8 cellular contexts compared by ENCODE assay signal in genomic region chrX:130082244-130083106, GRCh38. TPM values are rescaled to one million over a fixed set of nuclear protein-coding genes. Genes with fewer than 3 reads are reported as not detected.
A peak's percentile ranks its signal among the peaks of the same experiment; 100 is the strongest.
DNase-seq lines count a peak whose midpoint lies in the region; ATAC-seq, FAIRE-seq and TF ChIP-seq lines count a peak whose summit lies in the region.

No MANE protein-coding gene starts in this region.

- POLR2A ChIA-PET in OCI-LY7 (lab: Charles Lee), result interaction anchor here (0.6 to 1.9 kb wide), 3 partner anchors 27 to 38 kb away, joined by 4 to 12 read pairs (median 4); partner anchors contain the start of gene ELF4

- CTCF ChIA-PET in OCI-LY7 (lab: Charles Lee; ENCODE audit: unreplicated experiment) (no interaction called here), Calu3 (lab: Charles Lee) (no interaction called here)

- TF ChIP-seq POLR2A in GM12891 (IDR thresholded peaks at IDR 0.05; ENCODE audit: low read depth, low read length), result no peak

- peaks cover 63% of the 10 kb centered on the region for H3K4me1 ChIP-seq in OCI-LY7 (ENCODE audit: insufficient read depth, low read length, poor library complexity, severe bottlenecking)

- H3K9me2 ChIP-seq in OCI-LY7 (ENCODE audit: insufficient read depth, low read length), result no peaks in the 10 kb centered on the region

- H3K9me3 ChIP-seq in OCI-LY7 (ENCODE audit: low read length), result no peaks in the 10 kb centered on the region

- peaks cover 30% of the 10 kb centered on the region; the same call in 1 of the 2 replicates for H3K79me2 ChIP-seq in OCI-LY7 (ENCODE audit: insufficient read depth, low read depth, low read length)

- peak overlapping the region; percentile 58 for H3K4me3 ChIP-seq in OCI-LY7 (ENCODE audit: low read depth, low read length, poor library complexity, severe bottlenecking)

- H3K4me3 Mint-ChIP-seq in stimulated activated naive B cell treated with anti-CD40 and anti-IgM and Interleukin-4, amounts not matched to agents 10 μg/mL and 1 μg/mL and 100 μg/mL, for 72 hours, result peak overlapping the region; percentile 69 to 73
- H3K4me3 Mint-ChIP-seq in Calu3 (ENCODE audit: low read depth, unreplicated experiment), result no peak overlapping the region

- peak; percentile 97 for FAIRE-seq in GM12891 (lab: Jason Lieb, UNC)

- peaks cover 8 to 12% of the 10 kb centered on the region in 2 donors for H3K36me3 Mint-ChIP-seq in stimulated activated naive B cell treated with anti-CD40 and anti-IgM and Interleukin-4, amounts not matched to agents 10 μg/mL and 1 μg/mL and 100 μg/mL, for 72 hours
- H3K36me3 Mint-ChIP-seq in Calu3 (ENCODE audit: insufficient read depth, unreplicated experiment), result peaks cover 9% of the 10 kb centered on the region

- intact Hi-C loops in OCI-LY7 (cut with micrococcal nuclease; ENCODE audit: unreplicated experiment), result loop anchor here (2.0 to 10.0 kb wide), 2 partner anchors 84 to 308 kb away; partner anchors contain the start of gene SASH3
- intact Hi-C loops in Calu3 (cut with micrococcal nuclease; ENCODE audit: unreplicated experiment), result no loop called here

- H3K27me3 Mint-ChIP-seq in stimulated activated naive B cell treated with anti-CD40 and anti-IgM and Interleukin-4, amounts not matched to agents 10 μg/mL and 1 μg/mL and 100 μg/mL, for 72 hours, result no peaks in the 10 kb centered on the region
- no peaks in the 10 kb centered on the region for H3K27me3 Mint-ChIP-seq in Calu3 (ENCODE audit: unreplicated experiment)

- peaks cover 57 to 60% of the 10 kb centered on the region in 2 donors for H3K4me1 Mint-ChIP-seq in stimulated activated naive B cell treated with anti-CD40 and anti-IgM and Interleukin-4, amounts not matched to agents 10 μg/mL and 1 μg/mL and 100 μg/mL, for 72 hours
- H3K4me1 Mint-ChIP-seq in Calu3 (ENCODE audit: low read depth, unreplicated experiment), result no peaks in the 10 kb centered on the region

- peaks cover 10% of the 10 kb centered on the region; the same call in 1 of the 2 replicates for H3K36me3 ChIP-seq in OCI-LY7 (ENCODE audit: insufficient read depth, low read length)

- H3K27ac Mint-ChIP-seq in stimulated activated naive B cell treated with anti-CD40 and anti-IgM and Interleukin-4, amounts not matched to agents 10 μg/mL and 1 μg/mL and 100 μg/mL, for 72 hours, result peak overlapping the region; percentile 88
- no peak overlapping the region for H3K27ac Mint-ChIP-seq in Calu3 (ENCODE audit: unreplicated experiment)

- ATAC-seq in HG02623 (IDR thresholded peaks at IDR 0.05; ENCODE audit: unreplicated experiment), result peak; percentile 55
- peak; percentile 67 to 70 for ATAC-seq in stimulated activated naive B cell treated with anti-CD40 and anti-IgM and Interleukin-4, amounts not matched to agents 10 μg/mL and 1 μg/mL and 100 μg/mL, for 72 hours (replicated peaks)

- no TSS peak for BruUV-seq in OCI-LY7 (replicated peaks; lab: Mats Ljungman, UMichigan)
- BruUV-seq in Calu3 (replicated peaks; lab: Mats Ljungman, UMichigan), result no TSS peak

- peak overlapping the region; percentile 93 for H3K27ac ChIP-seq in OCI-LY7 (ENCODE audit: low read depth, low read length, poor library complexity, severe bottlenecking)

- peak overlapping the region; percentile 84 for H3K4me2 ChIP-seq in OCI-LY7 (ENCODE audit: low read length)

- peak; percentile 35 for DNase-seq in GM12891 (ENCODE audit: insufficient read length, low spot score)
- peak; percentile 67 for DNase-seq in OCI-LY7 (ENCODE audit: low spot score)
- peak; percentile 55 for DNase-seq in activated gamma-delta T cell treated with Interleukin-2 at 50 U/mL for 16 hours
- peak; percentile 43 for DNase-seq in medulla oblongata (ENCODE audit: extremely low spot score)
- DNase-seq in stimulated activated naive B cell treated with anti-CD40 and anti-IgM and Interleukin-4, amounts not matched to agents 10 μg/mL and 1 μg/mL and 100 μg/mL, for 72 hours, result peak; percentile 71
- no peak for DNase-seq in occipital lobe (lab: John Stamatoyannopoulos, UW)
- no peak for DNase-seq in Calu3

- H3K9me3 Mint-ChIP-seq in stimulated activated naive B cell treated with anti-CD40 and anti-IgM and Interleukin-4, amounts not matched to agents 10 μg/mL and 1 μg/mL and 100 μg/mL, for 72 hours, result no peaks in the 10 kb centered on the region
- no peaks in the 10 kb centered on the region for H3K9me3 Mint-ChIP-seq in Calu3 (ENCODE audit: low read depth, unreplicated experiment)

- H4K20me1 ChIP-seq in OCI-LY7 (ENCODE audit: insufficient read depth, low read length), result no peaks in the 10 kb centered on the region

- TF ChIP-seq CTCF in OCI-LY7 (conservative IDR thresholded peaks at IDR 0.05; ENCODE audit: low read length) (peak; percentile 52), Calu3 (IDR thresholded peaks at IDR 0.05; ENCODE audit: unreplicated experiment) (no peak)

- H2AFZ ChIP-seq in OCI-LY7 (ENCODE audit: low read length), result no peak overlapping the region

TF ChIP-seq in GM12891, 5 proteins besides CTCF, POLR2A, EP300 and RAD21:
- TF ChIP-seq TAF1 (IDR thresholded peaks at IDR 0.05; ENCODE audit: low read depth, low read length) (no peak), SPI1 (IDR thresholded peaks at IDR 0.05; ENCODE audit: low read depth, low read length) (no peak), POU2F2 (IDR thresholded peaks at IDR 0.05; ENCODE audit: low read depth, low read length) (no peak), PAX5 (IDR thresholded peaks at IDR 0.05; ENCODE audit: insufficient read depth, low read length, severe bottlenecking) (no peak), POLR2AphosphoS5 (IDR thresholded peaks at IDR 0.05; ENCODE audit: low read depth, low read length) (no peak)

RNA-seq across cellular contexts. Expression of gene ELF4, which starts 27.8 kb away (rescaled TPM):
- 17.1 TPM for polyA plus RNA-seq in GM12891 (2012; ENCODE audit: low read depth, missing spikeins)
- total RNA-seq in OCI-LY7 (2014; rRNA removed; shearing (Covaris generic)), result 13.4 and 15.0 TPM in 2 replicates
- total RNA-seq in OCI-LY7 (2022) (24.9 and 27.3 TPM in 2 replicates), occipital lobe (0.31 TPM), Calu3 (2022) (21.0 and 24.2 TPM in 2 replicates)

Comparison
In these comparisons a context has a peak if more than half of its experiments do, and no peak if none do; other contexts are left out.
1. DNase-seq: peak in GM12891 (single experiment), OCI-LY7 (single experiment), activated gamma-delta T cell treated with Interleukin-2 at 50 U/mL for 16 hours (single experiment), medulla oblongata (single experiment) and stimulated activated naive B cell treated with anti-CD40 and anti-IgM and Interleukin-4, amounts not matched to agents 10 μg/mL and 1 μg/mL and 100 μg/mL, for 72 hours (single experiment); none in occipital lobe (single experiment) and Calu3 (single experiment).
2. RNA of gene ELF4, which starts 27.8 kb away (total RNA-seq): 13.4 to 27.3 TPM in OCI-LY7 and 21.0 to 24.2 TPM in Calu3; 0.31 TPM in occipital lobe (single experiment); every median in the first group is over 10 times any median in the second.